Comparison of ENCODE assay signal across 18 cellular contexts in the genomic region with DNA sequence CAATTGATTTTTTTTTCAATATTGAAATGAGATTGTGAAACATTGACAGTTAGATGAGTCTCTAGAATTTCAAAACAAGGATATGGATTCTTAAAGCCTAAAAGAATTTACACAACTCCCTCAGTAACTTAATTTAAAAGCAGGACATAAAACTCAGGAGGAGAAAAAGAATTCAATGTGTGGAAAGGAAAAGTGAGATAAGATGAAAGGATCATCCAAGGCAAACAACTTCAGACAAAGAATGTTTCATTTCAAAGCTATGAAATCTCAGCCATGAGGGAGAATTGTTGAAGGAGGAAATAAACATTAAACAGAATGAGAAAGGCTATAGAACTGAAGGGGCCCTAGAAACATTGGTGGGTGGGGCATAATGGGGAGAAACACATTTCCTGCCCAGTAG.
DNase-seq lines count a peak whose midpoint lies in the region; ATAC-seq, FAIRE-seq and TF ChIP-seq lines count a peak whose summit lies in the region.
"Had no signal": no experiment of that assay in that cellular context is flagged by ENCODE, and none has a peak within 500 bp of the region (broad histone marks: within the 10 kb centered on the region; RNA-seq: fewer than 3 reads in every experiment).

No MANE protein-coding gene starts in this region.

- dilution Hi-C loops in IMR-90 (cut with HindIII; ENCODE audit: low sequenced_read_pairs, unreplicated experiment) = no loop called here
- dilution Hi-C loops in endothelial cell of umbilical vein (cut with MboI; ENCODE audit: extremely low pct_ligation_motif_present, low sequenced_read_pairs) = no loop called here

- H3K36me3 ChIP-seq in IMR-90 (ENCODE audit: control insufficient read depth, insufficient read depth, low read length) = no peaks in the 10 kb centered on the region
- H3K36me3 ChIP-seq in SK-N-MC (ENCODE audit: insufficient read depth, low read length) = no peaks in the 10 kb centered on the region; the same call in 1 of the 2 replicates
- H3K36me3 ChIP-seq in endothelial cell of umbilical vein (ENCODE audit: control insufficient read depth in 2 of 2, extremely low read depth in 1 of 2, insufficient read depth in 2 of 2, low read length in 2 of 2) = no peaks in the 10 kb centered on the region
- H3K36me3 ChIP-seq in neural progenitor cell = no peaks in the 10 kb centered on the region
- H3K36me3 ChIP-seq: HAP-1 had no signal

- H3K27ac ChIP-seq in IMR-90 (ENCODE audit: insufficient read depth, low read length) = peak overlapping the region; percentile 18; the same call in 1 of the 2 replicates
- H3K27ac ChIP-seq in SK-N-MC = peak overlapping the region; percentile 93
- H3K27ac ChIP-seq in endothelial cell of umbilical vein (ENCODE audit: insufficient read depth, low read depth, low read length) = no peak overlapping the region
- no peak overlapping the region for H3K27ac ChIP-seq in neural progenitor cell
- H3K27ac ChIP-seq: KMS-11 had no signal

- H3K18ac ChIP-seq in IMR-90 (ENCODE audit: low read depth, low read length) = peak overlapping the region; percentile 81; the same call in 1 of the 2 replicates

- in situ Hi-C loops in IMR-90 (cut with MboI; ENCODE audit: low sequenced_read_pairs) = no loop called here

- no peak overlapping the region; the same call in 1 of the 2 replicates for H2AK5ac ChIP-seq in IMR-90 (ENCODE audit: low read depth, low read length)

- BruUV-seq in IMR-90 (replicated peaks; lab: Mats Ljungman, UMichigan) (no TSS peak), endothelial cell of umbilical vein (replicated peaks; lab: Mats Ljungman, UMichigan) (no TSS peak)

- H3K9me1 ChIP-seq in IMR-90 (ENCODE audit: insufficient read depth, low read length) (no peaks in the 10 kb centered on the region), endothelial cell of umbilical vein (replicated peaks; ENCODE audit: control insufficient read depth, extremely low read depth, insufficient read depth, low read length) (no peaks in the 10 kb centered on the region)

- peak overlapping the region; percentile 72 for H2BK5ac ChIP-seq in IMR-90 (ENCODE audit: low read depth, low read length, poor library complexity, severe bottlenecking)

- H4K5ac ChIP-seq in IMR-90 (ENCODE audit: low read depth, low read length) = peak overlapping the region; percentile 85

- H3K4me3 ChIP-seq in IMR-90 (ENCODE audit: insufficient read depth, low read depth, low read length) (no peak overlapping the region), SK-N-MC (peak overlapping the region; percentile 64), endothelial cell of umbilical vein (replicated peaks in 1 of 3; ENCODE audit: insufficient read depth in 1 of 3, low read depth in 1 of 3, low read length in 3 of 3) (no peak overlapping the region), neural progenitor cell (no peak overlapping the region)
- H3K4me3 ChIP-seq: HAP-1 had no signal

- peak overlapping the region; percentile 25; the same call in 1 of the 2 replicates for H2BK120ac ChIP-seq in IMR-90 (ENCODE audit: low read depth, low read length)

- FAIRE-seq in endothelial cell of umbilical vein (lab: Jason Lieb, UNC) = no peak
- FAIRE-seq in frontal cortex (lab: Jason Lieb, UNC) = no peak

- intact Hi-C loops in IMR-90 (cut with micrococcal nuclease) (no loop called here), endothelial cell of umbilical vein (cut with micrococcal nuclease) (no loop called here)

- DNase-seq in IMR-90 = peak; percentile 16
- no peak for DNase-seq in SK-N-MC (ENCODE audit: low read depth, low spot score)
- no peak for DNase-seq in endothelial cell of umbilical vein (ENCODE audit: low read depth, low spot score)
- DNase-seq in neural progenitor cell (ENCODE audit: low spot score) = no peak
- DNase-seq in frontal cortex (ENCODE audit: low spot score in 2 of 2) = no peak
- DNase-seq: CD4-positive, alpha-beta memory T cell; DMS79; MM.1S; NCI-H1105 treated with DMSO at 0.1 percent for 48 hours; NCI-H1694 treated with DMSO at 0.1 percent for 48 hours; NCI-H226; NCI-H526; RPMI8226; SIG-M5 had no signal

- H3K14ac ChIP-seq in IMR-90 (replicated peaks; ENCODE audit: low read depth, low read length) = peak overlapping the region; percentile 5; the same call in 1 of the 2 replicates

- H2BK20ac ChIP-seq in IMR-90 (ENCODE audit: low read depth, low read length) = no peak overlapping the region

- no peaks in the 10 kb centered on the region for H3K4me1 Mint-ChIP-seq in neural progenitor cell
- H3K4me1 Mint-ChIP-seq: CD4-positive, alpha-beta memory T cell had no signal

- H2AFZ ChIP-seq in IMR-90 (replicated peaks; ENCODE audit: low read length, poor library complexity) = peak overlapping the region; percentile 19
- peak overlapping the region; percentile 66 for H2AFZ ChIP-seq in endothelial cell of umbilical vein (ENCODE audit: low read depth, low read length)
- peak overlapping the region; percentile 77 for H2AFZ ChIP-seq in neural progenitor cell (replicated peaks)

- H3K4me2 ChIP-seq in IMR-90 (ENCODE audit: low read depth, low read length) = peak overlapping the region; percentile 79
- no peak overlapping the region for H3K4me2 ChIP-seq in endothelial cell of umbilical vein (ENCODE audit: insufficient read depth, low read length)
- H3K4me2 ChIP-seq in neural progenitor cell = no peak overlapping the region
- H3K4me2 ChIP-seq: KMS-11 had no signal

- H3K9ac ChIP-seq in IMR-90 (ENCODE audit: low read depth, low read length) = no peak overlapping the region
- H3K9ac ChIP-seq in SK-N-MC (ENCODE audit: insufficient read length) = peak overlapping the region; percentile 69
- H3K9ac ChIP-seq in endothelial cell of umbilical vein (replicated peaks; ENCODE audit: extremely low read depth, insufficient read depth, low read length) = no peak overlapping the region
- no peak overlapping the region for H3K9ac ChIP-seq in neural progenitor cell
- H3K9ac ChIP-seq: KMS-11 had no signal

- no peak overlapping the region for H3K27ac Mint-ChIP-seq in neural progenitor cell
- H3K27ac Mint-ChIP-seq: CD4-positive, alpha-beta memory T cell had no signal

- POLR2A ChIA-PET in IMR-90 (lab: Charles Lee; ENCODE audit: unreplicated experiment) = no interaction called here
- POLR2A ChIA-PET in endothelial cell of umbilical vein (lab: Charles Lee) = no interaction called here

- TF ChIP-seq CTCF in IMR-90 (conservative IDR thresholded peaks at IDR 0.05; ENCODE audit: low read depth, low read length) (no peak), endothelial cell of umbilical vein (IDR thresholded peaks at IDR 0.05; ENCODE audit: extremely low read depth in 1 of 2, insufficient read depth in 1 of 2, low read depth in 1 of 2, low read length in 2 of 2) (no peak), neural progenitor cell (IDR thresholded peaks at IDR 0.05) (no peak)

- H3K36me3 Mint-ChIP-seq in neural progenitor cell = no peaks in the 10 kb centered on the region
- H3K36me3 Mint-ChIP-seq: CD4-positive, alpha-beta memory T cell had no signal

- H3K79me2 ChIP-seq in endothelial cell of umbilical vein (ENCODE audit: control insufficient read depth, insufficient read depth, low read length) = no peaks in the 10 kb centered on the region
- no peaks in the 10 kb centered on the region for H3K79me2 ChIP-seq in neural progenitor cell (ENCODE audit: low read depth)

- peaks cover 4% of the 10 kb centered on the region for H3K4me1 ChIP-seq in IMR-90 (ENCODE audit: control insufficient read depth, insufficient read depth, low read length)
- peaks cover 13% of the 10 kb centered on the region for H3K4me1 ChIP-seq in endothelial cell of umbilical vein (ENCODE audit: control insufficient read depth, extremely low read depth, insufficient read depth, low read length)
- no peaks in the 10 kb centered on the region for H3K4me1 ChIP-seq in neural progenitor cell

- H3K4ac ChIP-seq in IMR-90 (ENCODE audit: low read depth, low read length) = no peak overlapping the region

- no peaks in the 10 kb centered on the region for H3K79me1 ChIP-seq in IMR-90 (ENCODE audit: low read depth in 1 of 2, low read length in 2 of 2)

- no peak overlapping the region for H3K23ac ChIP-seq in IMR-90 (ENCODE audit: low read depth, low read length)

- H2AK9ac ChIP-seq in IMR-90 (replicated peaks; ENCODE audit: low read depth, low read length, poor library complexity) = no peak overlapping the region

- H4K8ac ChIP-seq in IMR-90 (ENCODE audit: low read depth in 2 of 2, low read length in 2 of 2) = peak overlapping the region; percentile 31 to 67; a peak in 3 of 4 replicates

- ATAC-seq in IMR-90 (ENCODE audit: low read depth) (peak; percentile 31), GM21786 (IDR thresholded peaks at IDR 0.05; ENCODE audit: unreplicated experiment) (no peak), HG02840 (IDR thresholded peaks at IDR 0.05; ENCODE audit: low FRiP score, unreplicated experiment) (no peak)

- H2BK15ac ChIP-seq in IMR-90 (ENCODE audit: low read depth, low read length) = peak overlapping the region; percentile 69; the same call in 2 of the 3 replicates

- CTCF ChIA-PET in IMR-90 (lab: Yijun Ruan, JAX) = no interaction called here
- CTCF ChIA-PET in endothelial cell of umbilical vein (lab: Charles Lee) = no interaction called here

- H3K9me3 ChIP-seq in IMR-90 (ENCODE audit: control insufficient read depth, insufficient read depth, low read length) (0 out of 2 replicates have a peak, but pooled peaks cover 3% of the 10 kb centered on the region), SK-N-MC (ENCODE audit: low read depth, low read length) (no peaks in the 10 kb centered on the region), endothelial cell of umbilical vein (replicated peaks; ENCODE audit: control insufficient read depth, insufficient read depth, low read length) (no peaks in the 10 kb centered on the region), neural progenitor cell (ENCODE audit: low read depth) (no peaks in the 10 kb centered on the region)
- H3K9me3 ChIP-seq: HAP-1 had no signal

- TF ChIP-seq RAD21 in IMR-90 (IDR thresholded peaks at IDR 0.05; ENCODE audit: low read length) = no peak

- peak overlapping the region; percentile 68; the same call in 1 of the 2 replicates for H4K91ac ChIP-seq in IMR-90 (ENCODE audit: insufficient read depth, low read depth, low read length)

- H3K56ac ChIP-seq in IMR-90 (ENCODE audit: extremely low read depth, insufficient read depth, low read length) = no peak overlapping the region

- H3F3A ChIP-seq in neural progenitor cell (ENCODE audit: low read depth) = no peaks in the 10 kb centered on the region

- no peak overlapping the region for H3K4me3 Mint-ChIP-seq in neural progenitor cell
- H3K4me3 Mint-ChIP-seq: CD4-positive, alpha-beta memory T cell had no signal

- no peaks in the 10 kb centered on the region for H3K27me3 ChIP-seq in IMR-90 (ENCODE audit: control insufficient read depth, insufficient read depth, low read length)
- H3K27me3 ChIP-seq in endothelial cell of umbilical vein (ENCODE audit: control insufficient read depth in 2 of 2, insufficient read depth in 2 of 2, low read length in 2 of 2) = no peaks in the 10 kb centered on the region
- no peaks in the 10 kb centered on the region for H3K27me3 ChIP-seq in neural progenitor cell

- H3K9me3 Mint-ChIP-seq in neural progenitor cell = peaks cover 6% of the 10 kb centered on the region

- no peaks in the 10 kb centered on the region for H3K27me3 Mint-ChIP-seq in neural progenitor cell (ENCODE audit: insufficient read depth, low read depth)

- TF ChIP-seq POLR2A in IMR-90 (IDR thresholded peaks at IDR 0.05; ENCODE audit: low read depth, low read length) (no peak), endothelial cell of umbilical vein (IDR thresholded peaks at IDR 0.05; ENCODE audit: low read depth, low read length) (no peak)

- H4K20me1 ChIP-seq in IMR-90 (ENCODE audit: insufficient read depth, low read length) (no peaks in the 10 kb centered on the region), endothelial cell of umbilical vein (replicated peaks; ENCODE audit: control insufficient read depth, extremely low read depth, insufficient read depth, low read length) (no peaks in the 10 kb centered on the region), neural progenitor cell (ENCODE audit: low read depth) (no peaks in the 10 kb centered on the region)

Comparison
In these comparisons a context has a peak if more than half of its experiments do, and no peak if none do; other contexts are left out.
1. H2AFZ ChIP-seq: peak in every context shown above with its lines; median percentile 77 in neural progenitor cell; 66 in endothelial cell of umbilical vein; 19 in IMR-90.
2. H3K27ac ChIP-seq: peak in IMR-90 (single experiment) and SK-N-MC (single experiment); none in endothelial cell of umbilical vein (single experiment) and neural progenitor cell (single experiment).